Comparison of ENCODE assay signal across 9 cellular contexts in genomic region chr2:46062637-46063412, GRCh38.
DNase-seq lines count a peak whose midpoint lies in the region; ATAC-seq, FAIRE-seq and TF ChIP-seq lines count a peak whose summit lies in the region.
"Had no signal": no experiment of that assay in that cellular context is flagged by ENCODE, and none has a peak within 500 bp of the region (broad histone marks: within the 10 kb centered on the region; RNA-seq: fewer than 3 reads in every experiment).

No MANE protein-coding gene starts in this region.

- no peak overlapping the region for H3K4me3 Mint-ChIP-seq in activated T-helper 2 cell treated with anti-CD3 and anti-CD28 coated beads, Interferon-gamma antibody, Interleukin-2, Interleukin-4, amounts not matched to agents 10 μg/mL and 5 μg/mL and 100 μg/mL, durations not matched to agents 14 hours and 24 hours and 36 hours (ENCODE audit: low read depth)

- H3K9me3 Mint-ChIP-seq in activated T-helper 2 cell treated with anti-CD3 and anti-CD28 coated beads, Interferon-gamma antibody, Interleukin-2, Interleukin-4, amounts not matched to agents 10 μg/mL and 5 μg/mL and 100 μg/mL, durations not matched to agents 14 hours and 24 hours and 36 hours, result no peaks in the 10 kb centered on the region

- FAIRE-seq in frontal cortex (lab: Jason Lieb, UNC), result no peak
- FAIRE-seq: colon had no signal

- H3K27me3 Mint-ChIP-seq in activated T-helper 2 cell treated with anti-CD3 and anti-CD28 coated beads, Interferon-gamma antibody, Interleukin-2, Interleukin-4, amounts not matched to agents 10 μg/mL and 5 μg/mL and 100 μg/mL, durations not matched to agents 14 hours and 24 hours and 36 hours (ENCODE audit: low read depth), result peaks cover 2% of the 10 kb centered on the region

- peak overlapping the region; percentile 38 for H3K4me2 ChIP-seq in osteoblast (ENCODE audit: insufficient read depth, low read length)

- TF ChIP-seq EP300 in suprapubic skin (IDR thresholded peaks at IDR 0.05), result no peak

- H3K4me1 Mint-ChIP-seq in activated T-helper 2 cell treated with anti-CD3 and anti-CD28 coated beads, Interferon-gamma antibody, Interleukin-2, Interleukin-4, amounts not matched to agents 10 μg/mL and 5 μg/mL and 100 μg/mL, durations not matched to agents 14 hours and 24 hours and 36 hours (ENCODE audit: low read depth), result peaks cover 28% of the 10 kb centered on the region

- peak; percentile 92 for TF ChIP-seq CTCF in osteoblast (IDR thresholded peaks at IDR 0.05; ENCODE audit: extremely low read depth, low read depth, low read length)
- peak; percentile 77 to 89 for TF ChIP-seq CTCF in suprapubic skin (IDR thresholded peaks at IDR 0.05)

- DNase-seq in DMS53 treated with DMSO at 0.1 percent for 48 hours (lab: John Stamatoyannopoulos, UW; ENCODE audit: unreplicated experiment), result peak; percentile 64
- DNase-seq in M059J (ENCODE audit: low read depth), result peak; percentile 79
- peak; percentile 38 for DNase-seq in SHP77 treated with DMSO at 0.1 percent for 48 hours (lab: John Stamatoyannopoulos, UW)
- DNase-seq in activated T-helper 2 cell treated with anti-CD3 and anti-CD28 coated beads, Interferon-gamma antibody, Interleukin-2, Interleukin-4, amounts not matched to agents 10 μg/mL and 5 μg/mL and 100 μg/mL, durations not matched to agents 14 hours and 24 hours and 36 hours (ENCODE audit: low spot score), result peak; percentile 55
- peak; percentile 18 to 51 for DNase-seq in frontal cortex (ENCODE audit: low spot score in 2 of 2)
- peak; percentile 82 for DNase-seq in osteoblast (ENCODE audit: insufficient read length, low spot score, missing footprints)
- DNase-seq in suprapubic skin (ENCODE audit: low spot score in 2 of 2), result peak; percentile 90 to 91

- H3K27me3 ChIP-seq in osteoblast (ENCODE audit: insufficient read depth, low read length), result no peaks in the 10 kb centered on the region
- H3K27me3 ChIP-seq in suprapubic skin, result no peaks in the 10 kb centered on the region

- H3K27ac Mint-ChIP-seq in activated T-helper 2 cell treated with anti-CD3 and anti-CD28 coated beads, Interferon-gamma antibody, Interleukin-2, Interleukin-4, amounts not matched to agents 10 μg/mL and 5 μg/mL and 100 μg/mL, durations not matched to agents 14 hours and 24 hours and 36 hours, result no peak overlapping the region

- 38% methylated on average over 15 of the region's 15 CpGs for WGBS in suprapubic skin

- H2AFZ ChIP-seq in osteoblast (ENCODE audit: low read length), result no peak overlapping the region

- no peak for TF ChIP-seq POLR2A in suprapubic skin (IDR thresholded peaks at IDR 0.05)

- H3K9me3 ChIP-seq in osteoblast (ENCODE audit: low read depth, low read length) (no peaks in the 10 kb centered on the region), suprapubic skin (no peaks in the 10 kb centered on the region)

- H3K79me2 ChIP-seq in osteoblast (ENCODE audit: insufficient read depth, low read length), result no peaks in the 10 kb centered on the region

- ATAC-seq in GM18870 (IDR thresholded peaks at IDR 0.05; ENCODE audit: unreplicated experiment), result no peak

- H3K36me3 Mint-ChIP-seq in activated T-helper 2 cell treated with anti-CD3 and anti-CD28 coated beads, Interferon-gamma antibody, Interleukin-2, Interleukin-4, amounts not matched to agents 10 μg/mL and 5 μg/mL and 100 μg/mL, durations not matched to agents 14 hours and 24 hours and 36 hours (ENCODE audit: low read depth), result no peaks in the 10 kb centered on the region

- intact Hi-C loops in activated T-helper 2 cell treated with anti-CD3 and anti-CD28 coated beads, Interferon-gamma antibody, Interleukin-2, Interleukin-4, amounts not matched to agents 10 μg/mL and 5 μg/mL and 100 μg/mL, durations not matched to agents 14 hours and 24 hours and 36 hours (cut with micrococcal nuclease), result loop anchor here (1.0 kb wide), 2 partner anchors 231 to 302 kb away; no protein-coding TSS in a partner anchor

- peaks cover 38% of the 10 kb centered on the region for H3K4me1 ChIP-seq in osteoblast (ENCODE audit: insufficient read depth, low read length)
- H3K4me1 ChIP-seq in suprapubic skin, result peaks cover 12% of the 10 kb centered on the region

- H3K4me3 ChIP-seq in osteoblast (ENCODE audit: insufficient read depth, low read length) (no peak overlapping the region), suprapubic skin (no peak overlapping the region)

- H3K27ac ChIP-seq in osteoblast (ENCODE audit: low read depth, low read length) (peak overlapping the region; percentile 45), suprapubic skin (no peak overlapping the region)

- H4K20me1 ChIP-seq in osteoblast (ENCODE audit: insufficient read depth, low read length), result no peaks in the 10 kb centered on the region

- H3K36me3 ChIP-seq in osteoblast (ENCODE audit: insufficient read depth, low read length) (no peaks in the 10 kb centered on the region), suprapubic skin (no peaks in the 10 kb centered on the region)

Comparison
In these comparisons a context has a peak if more than half of its experiments do, and no peak if none do; other contexts are left out.
1. DNase-seq: peak in every context shown above with its lines; median percentile 90 in suprapubic skin; 82 in osteoblast; 79 in M059J; 64 in DMS53 treated with DMSO at 0.1 percent for 48 hours; 55 in activated T-helper 2 cell treated with anti-CD3 and anti-CD28 coated beads, Interferon-gamma antibody, Interleukin-2, Interleukin-4, amounts not matched to agents 10 μg/mL and 5 μg/mL and 100 μg/mL, durations not matched to agents 14 hours and 24 hours and 36 hours; 38 in SHP77 treated with DMSO at 0.1 percent for 48 hours; 34 in frontal cortex.